8 cellular contexts compared by ENCODE assay signal in genomic region chrX:37350034-37350365, GRCh38. TPM values are rescaled to one million over a fixed set of nuclear protein-coding genes. Genes with fewer than 3 reads are reported as not detected.
DNase-seq lines count a peak whose midpoint lies in the region; FAIRE-seq and TF ChIP-seq lines count a peak whose summit lies in the region.

No MANE protein-coding gene starts in this region.

- H3K79me2 ChIP-seq in astrocyte (ENCODE audit: insufficient read depth, low read length) = peaks cover 36% of the 10 kb centered on the region

- peaks cover 6% of the 10 kb centered on the region for H4K20me1 ChIP-seq in astrocyte (ENCODE audit: insufficient read depth, low read length)

- no peaks in the 10 kb centered on the region for H3K4me1 ChIP-seq in astrocyte (ENCODE audit: insufficient read depth, low read length)
- H3K4me1 ChIP-seq in iPS-20b (ENCODE audit: insufficient read depth, low read length) = peaks cover 12% of the 10 kb centered on the region
- H3K4me1 ChIP-seq in spleen = peaks cover 0 to 4% (median 0%) of the 10 kb centered on the region in 6 donors

- H3K4me3 Mint-ChIP-seq in astrocyte (ENCODE audit: unreplicated experiment) = peak overlapping the region; percentile 99

- DNase-seq in HL-60 (ENCODE audit: low read depth in 1 of 2, low spot score in 1 of 2) (no peak), astrocyte (ENCODE audit: low read depth) (peak; percentile 14), spleen (no peak), GM19240 (ENCODE audit: insufficient read length, low spot score) (no peak), NCI-H146 (lab: John Stamatoyannopoulos, UW) (no peak), GM13976 (ENCODE audit: low spot score) (no peak)
- no peak for DNase-seq in stimulated activated CD4-positive, alpha-beta T cell treated with anti-CD3 and anti-CD28 coated beads, Interleukin-4, amount 100 ng/mL, for 24 hours

- intact Hi-C loops in spleen (cut with DNase I; ENCODE audit: low total_unique reads) = no loop called here

- H3K36me3 ChIP-seq in astrocyte (ENCODE audit: insufficient read depth, low read length) (no peaks in the 10 kb centered on the region), iPS-20b (ENCODE audit: insufficient read depth, low read depth, low read length) (no peaks in the 10 kb centered on the region), spleen (no peaks in the 10 kb centered on the region)

- H3K9me3 ChIP-seq in astrocyte (ENCODE audit: insufficient read depth, low read depth, low read length) (no peaks in the 10 kb centered on the region), iPS-20b (ENCODE audit: insufficient read depth, low read depth, low read length) (no peaks in the 10 kb centered on the region), spleen (no peaks in the 10 kb centered on the region)

- H3K36me3 Mint-ChIP-seq in astrocyte (ENCODE audit: low read depth, unreplicated experiment) = no peaks in the 10 kb centered on the region

- no peak for TF ChIP-seq CTCF in HL-60 (IDR thresholded peaks at IDR 0.05; ENCODE audit: insufficient read depth, low read length)
- no peak for TF ChIP-seq CTCF in astrocyte (IDR thresholded peaks at IDR 0.05; ENCODE audit: insufficient read depth, low read depth, low read length)
- no peak for TF ChIP-seq CTCF in spleen (IDR thresholded peaks at IDR 0.05 in 8 of 11, conservative IDR thresholded peaks at IDR 0.05 in 3 of 11)
- no peak for TF ChIP-seq CTCF in GM13976 (IDR thresholded peaks at IDR 0.05; ENCODE audit: borderline replicate concordance, control extremely low read depth, extremely low read depth, insufficient read depth, missing control alignments)

- peak overlapping the region; percentile 86 for H3K4me2 ChIP-seq in astrocyte (ENCODE audit: low read length)

- peak; percentile 65 for FAIRE-seq in astrocyte (lab: Jason Lieb, UNC)

- H3K27ac ChIP-seq in HL-60 (replicated peaks) (no peak overlapping the region), astrocyte (ENCODE audit: low read depth, low read length) (peak overlapping the region; percentile 45), iPS-20b (ENCODE audit: low read length) (no peak overlapping the region), spleen (peak overlapping the region in 6 of 8 donors; percentile 67 to 82 (median 76))

- H3K9me3 Mint-ChIP-seq in astrocyte (ENCODE audit: unreplicated experiment) = no peaks in the 10 kb centered on the region

- peak overlapping the region; percentile 68 for H3K4me3 ChIP-seq in HL-60 (replicated peaks; ENCODE audit: insufficient read depth, low read length)
- peak overlapping the region; percentile 87 for H3K4me3 ChIP-seq in astrocyte (ENCODE audit: insufficient read depth, low read depth, low read length)
- peak overlapping the region; percentile 88 for H3K4me3 ChIP-seq in iPS-20b (ENCODE audit: low read length)
- peak overlapping the region; percentile 7 to 69 (median 39) for H3K4me3 ChIP-seq in spleen

- H3K27me3 ChIP-seq in HL-60 (ENCODE audit: insufficient read depth, poor library complexity, severe bottlenecking) (peaks cover 10% of the 10 kb centered on the region), astrocyte (ENCODE audit: insufficient read depth, low read length) (no peaks in the 10 kb centered on the region), iPS-20b (ENCODE audit: insufficient read depth, low read length) (no peaks in the 10 kb centered on the region), spleen (replicated peaks in 1 of 7) (peaks cover 0 to 26% (median 7%) of the 10 kb centered on the region in 7 donors)

- H3K9ac ChIP-seq in astrocyte (ENCODE audit: low read length) (peak overlapping the region; percentile 91), iPS-20b (ENCODE audit: low read depth, low read length) (peak overlapping the region; percentile 79; the same call in 1 of the 2 replicates)

- in situ Hi-C loops in GM13976 (cut with MboI; ENCODE audit: low sequenced_read_pairs, unreplicated experiment) = no loop called here

- H3K27ac Mint-ChIP-seq in astrocyte (ENCODE audit: unreplicated experiment) = peak overlapping the region; percentile 96

- TF ChIP-seq POLR2A in spleen (IDR thresholded peaks at IDR 0.05) = no peak

- no peaks in the 10 kb centered on the region for H3K27me3 Mint-ChIP-seq in astrocyte (ENCODE audit: low read depth, unreplicated experiment)

- peaks cover 13% of the 10 kb centered on the region for H3K4me1 Mint-ChIP-seq in astrocyte (ENCODE audit: low read depth, unreplicated experiment)

- WGBS in spleen, 5 donors = 4 to 28% (median 6%) methylated on average over 8 of the region's 8 CpGs

- peak overlapping the region; percentile 81 for H2AFZ ChIP-seq in astrocyte (ENCODE audit: low read depth, low read length)

RNA-seq across cellular contexts. Expression of gene PRRG1, which starts 0.8 kb away (rescaled TPM):
- 33.0 and 33.7 TPM in 2 replicates for total RNA-seq in astrocyte
- total RNA-seq in spleen = 10 to 100 TPM in 1 of 7 donors, 1 to 10 TPM in 6; 4.5 to 12.0 (median 6.8) TPM
- under 1 TPM; 0.41 to 0.99 (median 0.62) TPM for polyA plus RNA-seq in spleen

Comparison
In these comparisons a context has a peak if more than half of its experiments do, and no peak if none do; other contexts are left out.
1. H3K27ac ChIP-seq: peak in astrocyte (single experiment) and spleen (6 of 8); none in HL-60 (single experiment) and iPS-20b (single experiment).
2. Peak in every context shown above with its lines, with median percentiles within 50 percentile points of each other: H3K4me3 ChIP-seq.